In the genomic region with DNA sequence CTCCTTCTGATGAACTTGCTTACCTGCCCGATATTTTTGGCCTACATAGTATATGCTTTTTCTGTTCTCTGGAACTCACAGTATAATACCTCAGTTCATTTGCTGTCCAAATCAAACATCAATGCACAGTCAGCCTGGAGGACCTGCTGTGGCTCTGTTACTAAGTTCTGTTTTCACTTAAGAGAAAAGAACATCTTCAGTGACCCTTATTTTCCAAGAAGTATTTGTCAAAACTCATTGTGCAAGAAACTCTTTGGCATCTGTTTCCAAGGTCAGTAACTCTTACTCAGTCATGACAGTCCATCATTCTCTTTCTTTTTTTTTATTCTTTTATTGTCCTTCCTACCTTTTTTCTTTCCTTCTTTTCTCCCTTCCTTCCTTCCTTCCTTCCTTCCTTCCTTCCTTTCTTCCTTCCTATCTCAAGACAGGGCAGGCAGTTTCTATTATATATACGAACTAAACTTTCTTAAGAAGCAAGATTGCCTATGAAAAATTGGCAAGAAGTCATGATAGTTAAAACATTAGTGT, we compare ENCODE assay signal across 26 cellular contexts.
"Had no signal": no experiment of that assay in that cellular context is flagged by ENCODE, and none has a peak within 500 bp of the region (broad histone marks: within the 10 kb centered on the region; RNA-seq: fewer than 3 reads in every experiment).

No MANE protein-coding gene starts in this region.

- H3K4me1 ChIP-seq: foreskin keratinocyte, gastroesophageal sphincter, heart left ventricle, psoas muscle, transverse colon, upper lobe of right lung, uterus had no signal

- H3K4me3 ChIP-seq: dorsolateral prefrontal cortex, gastroesophageal sphincter, heart left ventricle, hepatocyte, psoas muscle, suprapubic skin, transverse colon, upper lobe of right lung, uterus had no signal

- H3K36me3 ChIP-seq: gastroesophageal sphincter, heart left ventricle, suprapubic skin, transverse colon, upper lobe of right lung, uterus had no signal

- H3K9me3 ChIP-seq: gastroesophageal sphincter, psoas muscle, suprapubic skin, transverse colon, upper lobe of right lung, uterus had no signal

- H3K27me3 ChIP-seq: dorsolateral prefrontal cortex, foreskin keratinocyte, transverse colon, upper lobe of right lung, uterus had no signal

- ATAC-seq: foreskin keratinocyte; gastroesophageal sphincter; heart left ventricle; left lobe of liver; naive thymus-derived CD8-positive, alpha-beta T cell; psoas muscle; right cardiac atrium; stimulated activated naive CD8-positive, alpha-beta T cell treated with anti-CD3 and anti-CD28 coated beads, Interleukin-15, amount 100 ng/mL, for 72 hours; upper lobe of right lung had no signal

- DNase-seq: dorsolateral prefrontal cortex; effector CD4-positive, alpha-beta T cell; foreskin keratinocyte; heart left ventricle; kidney; mesendoderm; midbrain; naive thymus-derived CD8-positive, alpha-beta T cell; nephron progenitor cell; nucleus accumbens; posterior cingulate gyrus; psoas muscle; right cardiac atrium; small intestine; stimulated activated CD4-positive, alpha-beta T cell treated with anti-CD3 and anti-CD28 coated beads, Interleukin-1b, Interleukin-23, amount 100 ng/mL, for 48 hours; stimulated activated CD4-positive, alpha-beta T cell treated with anti-CD3 and anti-CD28 coated beads, Interleukin-4, amount 100 ng/mL, for 1 hour; stimulated activated CD8-positive, alpha-beta memory T cell treated with anti-CD3 and anti-CD28 coated beads, Interleukin-4, amount 100 ng/mL, for 48 hours; stimulated activated naive CD4-positive, alpha-beta T cell; stimulated activated naive CD8-positive, alpha-beta T cell treated with anti-CD3 and anti-CD28 coated beads, Interleukin-15, amount 100 ng/mL, for 72 hours; transverse colon; upper lobe of right lung; uterus had no signal

- H3K27ac ChIP-seq: dorsolateral prefrontal cortex, foreskin keratinocyte, gastroesophageal sphincter, heart left ventricle, hepatocyte, psoas muscle, suprapubic skin, transverse colon, upper lobe of right lung, uterus had no signal
